In the genomic region with DNA sequence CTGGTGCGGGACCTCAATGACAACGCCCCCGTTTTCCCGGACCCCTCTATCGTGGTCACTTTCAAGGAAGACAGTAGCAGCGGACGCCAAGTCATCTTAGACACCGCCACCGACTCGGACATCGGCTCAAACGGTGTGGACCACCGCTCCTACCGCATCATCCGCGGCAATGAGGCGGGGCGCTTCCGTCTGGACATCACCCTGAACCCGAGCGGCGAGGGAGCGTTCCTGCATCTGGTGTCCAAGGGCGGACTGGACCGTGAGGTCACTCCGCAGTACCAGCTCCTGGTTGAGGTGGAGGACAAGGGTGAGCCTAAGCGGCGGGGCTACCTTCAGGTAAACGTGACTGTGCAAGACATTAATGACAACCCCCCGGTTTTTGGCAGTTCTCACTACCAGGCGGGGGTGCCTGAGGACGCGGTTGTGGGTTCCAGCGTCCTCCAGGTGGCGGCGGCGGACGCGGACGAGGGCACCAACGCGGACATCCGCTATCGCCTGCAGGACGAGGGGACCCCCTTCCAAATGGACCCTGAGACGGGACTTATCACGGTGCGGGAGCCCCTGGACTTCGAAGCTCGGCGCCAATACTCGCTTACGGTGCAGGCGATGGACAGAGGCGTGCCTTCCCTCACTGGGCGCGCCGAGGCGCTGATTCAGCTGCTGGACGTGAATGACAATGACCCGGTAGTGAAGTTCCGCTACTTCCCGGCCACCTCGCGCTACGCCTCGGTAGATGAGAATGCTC, we compare ENCODE assay signal across 8 cellular contexts. TPM values are rescaled to one million over a fixed set of nuclear protein-coding genes. Genes with fewer than 3 reads are reported as not detected.
DNase-seq lines count a peak whose midpoint lies in the region; ATAC-seq and TF ChIP-seq lines count a peak whose summit lies in the region.

No MANE protein-coding gene starts in this region.

- H3K27me3 ChIP-seq in H7 (ENCODE audit: control insufficient read depth, insufficient read depth, low read length) (peaks cover 27% of the 10 kb centered on the region), skeletal muscle tissue (ENCODE audit: control insufficient read depth in 3 of 3, insufficient read depth in 3 of 3, low read length in 3 of 3) (peaks cover 0 to 4% (median 0%) of the 10 kb centered on the region in 3 donors)

- peak overlapping the region; percentile 76 to 91 (median 90) for H3K9ac ChIP-seq in skeletal muscle tissue (ENCODE audit: low read depth in 1 of 3, low read length in 3 of 3)

- no peak overlapping the region for H3K27ac ChIP-seq in skeletal muscle tissue (ENCODE audit: low read depth, low read length)

- TF ChIP-seq CTCF in AG09319 (IDR thresholded peaks at IDR 0.05; ENCODE audit: low read depth, low read length) (peak; percentile 33), astrocyte of the cerebellum (IDR thresholded peaks at IDR 0.05; ENCODE audit: low read depth, low read length, missing control alignments) (peak; percentile 41)

- in situ Hi-C loops in astrocyte of the cerebellum (cut with HindIII; ENCODE audit: low sequenced_read_pairs), result no loop called here

- peaks cover 28 to 45% (median 41%) of the 10 kb centered on the region in 3 donors for H3K4me1 ChIP-seq in skeletal muscle tissue (ENCODE audit: control insufficient read depth in 3 of 3, insufficient read depth in 3 of 3, low read length in 3 of 3)

- DNase-seq in AG09319 (ENCODE audit: extremely low read depth, low read depth) (no peak), H7 (peak; percentile 57), astrocyte of the cerebellum (ENCODE audit: low read depth) (no peak), iris pigment epithelial cell (ENCODE audit: low read depth) (peak; percentile 48), putamen (ENCODE audit: low spot score) (no peak)

- ATAC-seq in GM18517 (IDR thresholded peaks at IDR 0.05; ENCODE audit: unreplicated experiment) (no peak), GM21723 (IDR thresholded peaks at IDR 0.05; ENCODE audit: unreplicated experiment) (no peak)

- H3K36me3 ChIP-seq in H7 (replicated peaks; ENCODE audit: control insufficient read depth, insufficient read depth, low read length) (no peaks in the 10 kb centered on the region), skeletal muscle tissue (ENCODE audit: control insufficient read depth in 3 of 3, insufficient read depth in 3 of 3, low read length in 3 of 3) (peaks cover 0 to 9% (median 0%) of the 10 kb centered on the region in 3 donors)

- H3K4me3 ChIP-seq in H7 (ENCODE audit: insufficient read depth, low read depth, low read length), result peak overlapping the region; percentile 74
- H3K4me3 ChIP-seq in astrocyte of the cerebellum (ENCODE audit: low read depth, low read length), result peak overlapping the region; percentile 98
- H3K4me3 ChIP-seq in skeletal muscle tissue (ENCODE audit: low read length in 3 of 3), result peak overlapping the region; percentile 84 to 96 (median 92)

- H3K9me3 ChIP-seq in skeletal muscle tissue (ENCODE audit: control insufficient read depth in 3 of 3, low read length in 3 of 3), result no peaks in the 10 kb centered on the region

RNA-seq across cellular contexts. Expression of a gene that starts 2.2 kb away (rescaled TPM):
- total RNA-seq in H7 (2014; rRNA removed; shearing (Covaris generic)), result 2.2 and 4.0 TPM in 2 replicates
- total RNA-seq in skeletal muscle tissue, result 66.3 TPM

Comparison
In these comparisons a context has a peak if more than half of its experiments do, and no peak if none do; other contexts are left out.
1. DNase-seq: peak in H7 (single experiment) and iris pigment epithelial cell (single experiment); none in AG09319 (single experiment), astrocyte of the cerebellum (single experiment) and putamen (single experiment).
2. RNA of a gene that starts 2.2 kb away (total RNA-seq): 66.3 TPM in skeletal muscle tissue (single experiment); 2.2 to 4.0 TPM in H7; every median in the first group is over 10 times any median in the second.
3. Peak in every context shown above with its lines, with median percentiles within 50 percentile points of each other: H3K4me3 ChIP-seq.